Comparison of ENCODE assay signal across 11 cellular contexts in genomic region chr17:29699283-29699682, GRCh38.
DNase-seq lines count a peak whose midpoint lies in the region; FAIRE-seq and TF ChIP-seq lines count a peak whose summit lies in the region.
"Had no signal": no experiment of that assay in that cellular context is flagged by ENCODE, and none has a peak within 500 bp of the region (broad histone marks: within the 10 kb centered on the region; RNA-seq: fewer than 3 reads in every experiment).

No MANE protein-coding gene starts in this region.

- FAIRE-seq in D721Med (lab: Jason Lieb, UNC), result no peak

- H3K4me1 ChIP-seq in esophagus muscularis mucosa (peaks cover 16 to 33% (median 29%) of the 10 kb centered on the region in 4 donors), suprapubic skin (no peaks in the 10 kb centered on the region)

- intact Hi-C loops in esophagus muscularis mucosa (cut with DNase I), result no loop called here

- H3K4me3 ChIP-seq in esophagus muscularis mucosa (no peak overlapping the region), suprapubic skin (no peak overlapping the region)

- H3K27ac ChIP-seq in esophagus muscularis mucosa (replicated peaks in 1 of 4), result peak overlapping the region; percentile 34 to 65 (median 60)
- H3K27ac ChIP-seq in suprapubic skin, result peak overlapping the region; percentile 6
- H3K27ac ChIP-seq: 22Rv1 had no signal

- H3K27me3 ChIP-seq in esophagus muscularis mucosa, result no peaks in the 10 kb centered on the region
- H3K27me3 ChIP-seq in suprapubic skin, result no peaks in the 10 kb centered on the region

- WGBS in esophagus muscularis mucosa, result 50% methylated on average over 2 of the region's 2 CpGs
- 81% methylated on average over 2 of the region's 2 CpGs for WGBS in suprapubic skin

- no peak for TF ChIP-seq EP300 in esophagus muscularis mucosa (IDR thresholded peaks at IDR 0.05)
- no peak for TF ChIP-seq EP300 in suprapubic skin (IDR thresholded peaks at IDR 0.05)

- H3K9me3 ChIP-seq in esophagus muscularis mucosa (no peaks in the 10 kb centered on the region), suprapubic skin (no peaks in the 10 kb centered on the region)

- TF ChIP-seq CTCF in esophagus muscularis mucosa (IDR thresholded peaks at IDR 0.05) (no peak), suprapubic skin (IDR thresholded peaks at IDR 0.05) (no peak), D721Med (IDR thresholded peaks at IDR 0.05; ENCODE audit: insufficient read depth, missing control alignments) (no peak)

- DNase-seq in DMS 273 (lab: John Stamatoyannopoulos, UW; ENCODE audit: unreplicated experiment) (peak; percentile 40), DMS 273 treated with DMSO at 0.1 percent for 48 hours (lab: John Stamatoyannopoulos, UW) (no peak), esophagus muscularis mucosa (ENCODE audit: extremely low spot score) (no peak), midbrain (lab: John Stamatoyannopoulos, UW) (peak; percentile 45), suprapubic skin (ENCODE audit: low spot score in 2 of 2) (no peak), D721Med (ENCODE audit: insufficient read length, low spot score) (no peak), COLO829 (ENCODE audit: low spot score) (no peak)
- DNase-seq in stimulated activated CD4-positive, alpha-beta T cell treated with anti-CD3 and anti-CD28 coated beads, Interleukin-2, amount 100 ng/mL, for 48 hours, result no peak
- DNase-seq: GOT3, SW 1271 had no signal

- peaks cover 3 to 38% (median 17%) of the 10 kb centered on the region in 4 donors for H3K36me3 ChIP-seq in esophagus muscularis mucosa
- peaks cover 9% of the 10 kb centered on the region for H3K36me3 ChIP-seq in suprapubic skin

- no peak for TF ChIP-seq POLR2A in esophagus muscularis mucosa (IDR thresholded peaks at IDR 0.05; ENCODE audit: low read depth)
- TF ChIP-seq POLR2A in suprapubic skin (IDR thresholded peaks at IDR 0.05), result no peak

Comparison
In these comparisons a context has a peak if more than half of its experiments do, and no peak if none do; other contexts are left out.
1. DNase-seq: peak in DMS 273 (single experiment) and midbrain (single experiment); none in DMS 273 treated with DMSO at 0.1 percent for 48 hours (single experiment), esophagus muscularis mucosa (single experiment), suprapubic skin (0 of 2), D721Med (single experiment), COLO829 (single experiment) and stimulated activated CD4-positive, alpha-beta T cell treated with anti-CD3 and anti-CD28 coated beads, Interleukin-2, amount 100 ng/mL, for 48 hours (0 of 2).